15 cellular contexts compared by ENCODE assay signal in the genomic region with DNA sequence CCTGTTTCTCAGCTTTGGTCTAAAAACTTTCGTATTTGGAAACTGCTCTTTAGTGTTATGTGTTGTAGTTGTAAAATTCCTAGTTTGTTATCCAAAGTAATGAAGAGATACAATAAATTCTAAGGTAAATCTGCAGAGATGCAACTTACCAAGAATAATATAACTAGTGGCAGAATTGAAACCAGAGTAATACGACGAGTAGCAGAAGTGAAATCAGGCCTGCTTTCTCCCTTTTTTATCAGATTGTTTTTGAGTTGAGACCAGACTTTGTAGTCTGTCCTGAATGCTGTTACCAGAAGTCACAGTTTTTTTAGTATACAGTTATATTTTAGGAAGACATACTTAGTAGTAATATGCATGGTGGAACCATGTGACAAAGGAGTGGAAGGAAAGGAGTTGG. TPM values are rescaled to one million over a fixed set of nuclear protein-coding genes. Genes with fewer than 3 reads are reported as not detected.
A peak's percentile ranks its signal among the peaks of the same experiment; 100 is the strongest.
DNase-seq lines count a peak whose midpoint lies in the region; ATAC-seq and TF ChIP-seq lines count a peak whose summit lies in the region.
"Had no signal": no experiment of that assay in that cellular context is flagged by ENCODE, and none has a peak within 500 bp of the region (broad histone marks: within the 10 kb centered on the region; RNA-seq: fewer than 3 reads in every experiment).

No MANE protein-coding gene starts in this region.

- no peaks in the 10 kb centered on the region for H3K27me3 ChIP-seq in CD4-positive, alpha-beta T cell (ENCODE audit: control insufficient read depth, insufficient read depth, low read length)
- H3K27me3 ChIP-seq: foreskin keratinocyte had no signal

- POLR2A ChIA-PET in CD4-positive, alpha-beta T cell (lab: Charles Lee), result no interaction called here
- POLR2A ChIA-PET in activated CD4-positive, alpha-beta T cell treated with anti-CD3 and anti-CD28 coated beads, Interleukin-2, amount 10 ng/mL, durations not matched to agents 7 days and 5 days (lab: Charles Lee), result no interaction called here

- peak overlapping the region; percentile 51 for H3K27ac Mint-ChIP-seq in CD4-positive, alpha-beta T cell
- peak overlapping the region; percentile 63 for H3K27ac Mint-ChIP-seq in activated T-helper 17 cell treated with anti-CD3 and anti-CD28 coated beads, Interleukin-2, amount 50 U/mL, for 72 hours
- H3K27ac Mint-ChIP-seq in activated CD4-positive, alpha-beta T cell treated with anti-CD3 and anti-CD28 coated beads, Interleukin-2, amount 10 ng/mL, durations not matched to agents 7 days and 5 days, result no peak overlapping the region

- H3K36me3 Mint-ChIP-seq in CD4-positive, alpha-beta T cell (ENCODE audit: low read depth), result peaks cover 2% of the 10 kb centered on the region
- peaks cover 9% of the 10 kb centered on the region for H3K36me3 Mint-ChIP-seq in activated T-helper 17 cell treated with anti-CD3 and anti-CD28 coated beads, Interleukin-2, amount 50 U/mL, for 72 hours (ENCODE audit: low read depth)
- no peaks in the 10 kb centered on the region for H3K36me3 Mint-ChIP-seq in activated CD4-positive, alpha-beta T cell treated with anti-CD3 and anti-CD28 coated beads, Interleukin-2, amount 10 ng/mL, durations not matched to agents 7 days and 5 days (ENCODE audit: low read depth)

- H3K9me3 ChIP-seq in CD4-positive, alpha-beta T cell (ENCODE audit: control insufficient read depth, low read length), result no peaks in the 10 kb centered on the region

- peak overlapping the region; percentile 14 for H3K4me3 Mint-ChIP-seq in CD4-positive, alpha-beta T cell
- peak overlapping the region; percentile 24 for H3K4me3 Mint-ChIP-seq in activated T-helper 17 cell treated with anti-CD3 and anti-CD28 coated beads, Interleukin-2, amount 50 U/mL, for 72 hours
- no peak overlapping the region for H3K4me3 Mint-ChIP-seq in activated CD4-positive, alpha-beta T cell treated with anti-CD3 and anti-CD28 coated beads, Interleukin-2, amount 10 ng/mL, durations not matched to agents 7 days and 5 days

- no peaks in the 10 kb centered on the region for H3K9me3 Mint-ChIP-seq in CD4-positive, alpha-beta T cell
- no peaks in the 10 kb centered on the region for H3K9me3 Mint-ChIP-seq in activated T-helper 17 cell treated with anti-CD3 and anti-CD28 coated beads, Interleukin-2, amount 50 U/mL, for 72 hours
- H3K9me3 Mint-ChIP-seq in activated CD4-positive, alpha-beta T cell treated with anti-CD3 and anti-CD28 coated beads, Interleukin-2, amount 10 ng/mL, durations not matched to agents 7 days and 5 days, result no peaks in the 10 kb centered on the region
- H3K9me3 Mint-ChIP-seq: effector memory CD8-positive, alpha-beta T cell had no signal

- H3K27me3 Mint-ChIP-seq in CD4-positive, alpha-beta T cell, result no peaks in the 10 kb centered on the region
- no peaks in the 10 kb centered on the region for H3K27me3 Mint-ChIP-seq in activated T-helper 17 cell treated with anti-CD3 and anti-CD28 coated beads, Interleukin-2, amount 50 U/mL, for 72 hours
- no peaks in the 10 kb centered on the region for H3K27me3 Mint-ChIP-seq in activated CD4-positive, alpha-beta T cell treated with anti-CD3 and anti-CD28 coated beads, Interleukin-2, amount 10 ng/mL, durations not matched to agents 7 days and 5 days
- H3K27me3 Mint-ChIP-seq: effector memory CD8-positive, alpha-beta T cell had no signal

- no peak for ATAC-seq in CD4-positive, alpha-beta T cell (ENCODE audit: poor library complexity)
- ATAC-seq in GM19395 (IDR thresholded peaks at IDR 0.05; ENCODE audit: unreplicated experiment), result peak; percentile 61
- peak; percentile 56 for ATAC-seq in HG03064 (IDR thresholded peaks at IDR 0.05; ENCODE audit: low read depth, unreplicated experiment)
- no peak for ATAC-seq in activated T-helper 17 cell treated with anti-CD3 and anti-CD28 coated beads, Interleukin-2, amount 50 U/mL, for 72 hours (replicated peaks)
- ATAC-seq in left colon, result no peak
- ATAC-seq: effector memory CD8-positive, alpha-beta T cell; foreskin keratinocyte had no signal

- CTCF ChIA-PET in CD4-positive, alpha-beta T cell (lab: Charles Lee), result no interaction called here
- CTCF ChIA-PET in activated CD4-positive, alpha-beta T cell treated with anti-CD3 and anti-CD28 coated beads, Interleukin-2, amount 10 ng/mL, durations not matched to agents 7 days and 5 days (lab: Charles Lee), result no interaction called here

- intact Hi-C loops in CD4-positive, alpha-beta T cell (cut with DNase I, micrococcal nuclease), result no loop called here
- intact Hi-C loops in left colon (cut with DNase I, micrococcal nuclease), result no loop called here

- no peak for TF ChIP-seq CTCF in CD4-positive, alpha-beta T cell (IDR thresholded peaks at IDR 0.05)

- H3K4me1 Mint-ChIP-seq in CD4-positive, alpha-beta T cell (ENCODE audit: low read depth), result peaks cover 90% of the 10 kb centered on the region
- peaks cover 39% of the 10 kb centered on the region for H3K4me1 Mint-ChIP-seq in activated T-helper 17 cell treated with anti-CD3 and anti-CD28 coated beads, Interleukin-2, amount 50 U/mL, for 72 hours
- peaks cover 64% of the 10 kb centered on the region for H3K4me1 Mint-ChIP-seq in activated CD4-positive, alpha-beta T cell treated with anti-CD3 and anti-CD28 coated beads, Interleukin-2, amount 10 ng/mL, durations not matched to agents 7 days and 5 days

- H3K27ac ChIP-seq in CD4-positive, alpha-beta T cell (ENCODE audit: low read depth, low read length), result no peak overlapping the region
- H3K27ac ChIP-seq: foreskin keratinocyte had no signal

- DNase-seq in CD4-positive, alpha-beta T cell, result no peak
- DNase-seq in activated CD4-positive, alpha-beta T cell treated with anti-CD3 and anti-CD28 coated beads, Interleukin-2, amount 10 ng/mL, durations not matched to agents 7 days and 5 days, result no peak
- no peak for DNase-seq in cortex of kidney (lab: John Stamatoyannopoulos, UW)
- no peak for DNase-seq in left colon
- no peak for DNase-seq in stimulated activated CD4-positive, alpha-beta T cell treated with anti-CD3 and anti-CD28 coated beads, Interleukin-1b, Interleukin-23, amount 100 ng/mL, for 48 hours
- DNase-seq: activated CD4-positive, alpha-beta T cell treated with anti-CD3 and anti-CD28 coated beads, Interleukin-2, amount 50 U/mL, for 1 hour; activated gamma-delta T cell; effector memory CD8-positive, alpha-beta T cell; foreskin keratinocyte; NCI-H1092; NCI-H226; stimulated activated CD4-positive, alpha-beta T cell treated with anti-CD3 and anti-CD28 coated beads, Interleukin-2, amount 100 ng/mL, for 24 hours had no signal

RNA-seq across cellular contexts. Expression of a gene that starts 12.5 kb away (rescaled TPM):
- 100 to 1,000 TPM; 140 to 148 TPM for total RNA-seq in CD4-positive, alpha-beta T cell
- total RNA-seq in activated T-helper 17 cell treated with anti-CD3 and anti-CD28 coated beads, Interleukin-2, amount 50 U/mL, for 72 hours, result 100 to 1,000 TPM; 163 to 255 TPM
- 100 to 1,000 TPM; 161 to 197 TPM for total RNA-seq in activated CD4-positive, alpha-beta T cell treated with anti-CD3 and anti-CD28 coated beads, Interleukin-2, amount 10 ng/mL, durations not matched to agents 7 days and 5 days
- total RNA-seq in left colon, result 100 to 1,000 TPM; 159 to 164 TPM

Comparison
In these comparisons a context has a peak if more than half of its experiments do, and no peak if none do; other contexts are left out.
1. ATAC-seq: peak in GM19395 (single experiment) and HG03064 (single experiment); none in CD4-positive, alpha-beta T cell (single experiment), activated T-helper 17 cell treated with anti-CD3 and anti-CD28 coated beads, Interleukin-2, amount 50 U/mL, for 72 hours (single experiment) and left colon (single experiment).